ENCODE assay signal across 18 cellular contexts in the genomic region with DNA sequence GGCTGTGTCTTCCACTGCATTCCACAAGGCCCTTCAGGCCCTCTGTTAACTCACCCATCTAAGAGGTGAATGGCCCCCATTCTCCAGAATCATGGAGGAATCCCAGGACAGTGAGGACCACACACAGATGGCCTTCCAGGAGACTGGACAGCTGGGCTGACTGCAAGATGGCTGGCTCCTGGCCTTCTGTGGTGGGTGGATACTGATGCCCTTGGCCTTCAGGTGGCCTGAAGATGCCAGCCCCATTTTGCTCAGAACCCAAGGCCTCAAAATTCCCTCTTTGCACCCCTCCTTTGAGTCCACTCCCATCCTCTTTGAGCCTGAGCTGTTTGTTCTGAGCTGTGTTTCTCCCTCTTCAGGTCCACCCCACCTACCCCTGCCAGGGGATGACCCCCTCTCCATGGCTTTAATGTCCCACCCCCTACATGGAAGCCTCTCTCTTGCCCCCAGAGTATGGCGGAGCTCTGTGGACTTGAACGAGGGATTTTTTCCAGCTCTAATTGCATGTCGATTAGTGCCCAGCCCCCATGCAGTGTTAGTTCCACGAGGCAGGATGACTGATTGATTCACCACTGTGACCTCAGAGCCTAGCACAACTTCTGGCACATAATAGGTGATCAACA. TPM values are rescaled to one million over a fixed set of nuclear protein-coding genes. Genes with fewer than 3 reads are reported as not detected.
DNase-seq lines count a peak whose midpoint lies in the region; TF ChIP-seq lines count a peak whose summit lies in the region.
"Had no signal": no experiment of that assay in that cellular context is flagged by ENCODE, and none has a peak within 500 bp of the region (broad histone marks: within the 10 kb centered on the region; RNA-seq: fewer than 3 reads in every experiment).

No MANE protein-coding gene starts in this region.

- H3K27me3 ChIP-seq in osteoblast (ENCODE audit: insufficient read depth, low read length), result peaks cover 3% of the 10 kb centered on the region
- H3K27me3 ChIP-seq: BLaER1 had no signal

- H4K20me1 ChIP-seq in osteoblast (ENCODE audit: insufficient read depth, low read length), result no peaks in the 10 kb centered on the region
- H4K20me1 ChIP-seq: BLaER1 had no signal

- peak overlapping the region; percentile 87 for H3K27ac Mint-ChIP-seq in glutamatergic neuron (ENCODE audit: unreplicated experiment)
- H3K27ac Mint-ChIP-seq: CD14-positive monocyte; CD4-positive, alpha-beta memory T cell; GM23338 had no signal

- H2AFZ ChIP-seq in osteoblast (ENCODE audit: low read length), result no peak overlapping the region
- H2AFZ ChIP-seq: GM23338 had no signal

- DNase-seq in activated effector memory CD4-positive, alpha-beta T cell treated with anti-CD3 and anti-CD28 coated beads, Interleukin-2, amount 50 U/mL, for 16 hours, result peak; percentile 9
- no peak for DNase-seq in activated effector memory CD4-positive, alpha-beta T cell treated with Interleukin-2 at 50 U/mL for 16 hours
- DNase-seq in glutamatergic neuron (no peak), osteoblast (ENCODE audit: insufficient read length, low spot score, missing footprints) (peak; percentile 53), DMS 273 (lab: John Stamatoyannopoulos, UW; ENCODE audit: unreplicated experiment) (no peak), kidney tubule cell (ENCODE audit: low spot score) (no peak)
- DNase-seq: CD4-positive, alpha-beta memory T cell; DMS79 treated with DMSO at 0.1 percent for 48 hours; HCEC 1CT had no signal

- H3K4me3 ChIP-seq in osteoblast (ENCODE audit: insufficient read depth, low read length), result no peak overlapping the region
- H3K4me3 ChIP-seq: A549, BLaER1, GM23338 had no signal

- no peaks in the 10 kb centered on the region for H3K36me3 Mint-ChIP-seq in glutamatergic neuron (ENCODE audit: unreplicated experiment)
- H3K36me3 Mint-ChIP-seq: CD14-positive monocyte; CD4-positive, alpha-beta memory T cell had no signal

- H3K27ac ChIP-seq in osteoblast (ENCODE audit: low read depth, low read length) (no peak overlapping the region), temporal lobe (ENCODE audit: low read depth, low read length) (peak overlapping the region; percentile 4)
- H3K27ac ChIP-seq: 22Rv1, BLaER1, HL-60 had no signal

- H3K79me2 ChIP-seq in osteoblast (ENCODE audit: insufficient read depth, low read length), result no peaks in the 10 kb centered on the region

- no peak overlapping the region for H3K4me2 ChIP-seq in osteoblast (ENCODE audit: insufficient read depth, low read length)
- H3K4me2 ChIP-seq: A549, BLaER1, GM23338 had no signal

- peaks cover 31% of the 10 kb centered on the region for H3K4me1 Mint-ChIP-seq in glutamatergic neuron (ENCODE audit: low read depth, unreplicated experiment)
- H3K4me1 Mint-ChIP-seq: CD4-positive, alpha-beta memory T cell had no signal

- H3K4me1 ChIP-seq in osteoblast (ENCODE audit: insufficient read depth, low read length), result no peaks in the 10 kb centered on the region

- H3K9me3 ChIP-seq in osteoblast (ENCODE audit: low read depth, low read length), result no peaks in the 10 kb centered on the region
- H3K9me3 ChIP-seq: A549, BLaER1 had no signal

- peaks cover 12% of the 10 kb centered on the region for H3K27me3 Mint-ChIP-seq in glutamatergic neuron (ENCODE audit: unreplicated experiment)

- H3K9me3 Mint-ChIP-seq in glutamatergic neuron (ENCODE audit: unreplicated experiment), result peaks cover 10% of the 10 kb centered on the region
- H3K9me3 Mint-ChIP-seq: CD4-positive, alpha-beta memory T cell; GM23338 had no signal

- TF ChIP-seq CTCF in glutamatergic neuron (IDR thresholded peaks at IDR 0.05; ENCODE audit: partially characterized antibody, unreplicated experiment) (no peak), osteoblast (IDR thresholded peaks at IDR 0.05; ENCODE audit: extremely low read depth, low read depth, low read length) (no peak)

- no peaks in the 10 kb centered on the region for H3K36me3 ChIP-seq in osteoblast (ENCODE audit: insufficient read depth, low read length)
- H3K36me3 ChIP-seq: BLaER1 had no signal

- H3K4me3 Mint-ChIP-seq in glutamatergic neuron (ENCODE audit: unreplicated experiment), result peak overlapping the region; percentile 16
- H3K4me3 Mint-ChIP-seq: CD14-positive monocyte; CD4-positive, alpha-beta memory T cell; GM23338 had no signal

RNA-seq across cellular contexts. Expression of a gene that starts 17.4 kb away (rescaled TPM):
- 12.0 TPM for total RNA-seq in glutamatergic neuron (ENCODE audit: unreplicated experiment)
- total RNA-seq in osteoblast, result under 0.01 TPM in 1 of 2 replicates, not detected in the other
- total RNA-seq in temporal lobe, result under 0.01 TPM
- total RNA-seq: G401, HT1080 had no signal

RNA-seq across cellular contexts. Expression of a gene that starts 26.2 kb away (rescaled TPM):
- total RNA-seq in glutamatergic neuron (ENCODE audit: unreplicated experiment), result not detected
- total RNA-seq in osteoblast, result not detected in 2 replicates
- not detected for total RNA-seq in temporal lobe
- total RNA-seq: CD4-positive, alpha-beta memory T cell; G401; GM23338; HT1080 had no signal

Comparison
In these comparisons a context has a peak if more than half of its experiments do, and no peak if none do; other contexts are left out.
1. DNase-seq: peak in activated effector memory CD4-positive, alpha-beta T cell treated with anti-CD3 and anti-CD28 coated beads, Interleukin-2, amount 50 U/mL, for 16 hours (single experiment) and osteoblast (single experiment); none in activated effector memory CD4-positive, alpha-beta T cell treated with Interleukin-2 at 50 U/mL for 16 hours (single experiment), glutamatergic neuron (single experiment), DMS 273 (single experiment) and kidney tubule cell (single experiment).
2. RNA of a gene that starts 17.4 kb away (total RNA-seq): 12.0 TPM in glutamatergic neuron (single experiment); under 0.01 TPM in osteoblast and under 0.01 TPM in temporal lobe (single experiment); every median in the first group is over 10 times any median in the second.